Comparison of ENCODE assay signal across 14 cellular contexts in the genomic region with DNA sequence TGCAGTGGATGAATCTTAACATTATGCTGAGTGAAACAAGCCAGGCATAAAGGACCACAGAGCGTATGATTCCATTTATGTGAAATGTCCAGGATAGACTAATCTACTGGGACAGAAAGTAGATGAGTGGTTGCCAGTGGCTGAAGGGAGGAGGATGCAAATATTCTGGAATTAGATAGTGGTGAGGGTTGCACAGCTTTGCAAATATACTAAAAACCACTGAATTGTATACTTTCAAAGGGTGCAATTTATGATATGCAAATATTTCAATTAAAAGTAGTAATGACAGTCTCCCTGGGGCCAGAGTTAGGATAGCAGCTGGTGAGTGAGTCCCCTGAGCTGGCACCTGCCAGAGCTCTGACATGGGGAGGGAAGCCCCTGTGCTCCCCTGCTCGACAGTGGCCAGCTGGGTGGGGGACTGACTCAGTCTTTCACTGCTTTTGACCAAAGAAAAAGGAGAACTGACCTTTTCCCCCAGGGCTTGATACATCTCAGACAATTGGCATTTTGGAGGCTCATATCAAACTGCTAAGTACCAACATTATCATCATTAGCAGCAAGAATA.
A peak's percentile ranks its signal among the peaks of the same experiment; 100 is the strongest.
DNase-seq lines count a peak whose midpoint lies in the region; ATAC-seq and TF ChIP-seq lines count a peak whose summit lies in the region.
"Had no signal": no experiment of that assay in that cellular context is flagged by ENCODE, and none has a peak within 500 bp of the region (broad histone marks: within the 10 kb centered on the region; RNA-seq: fewer than 3 reads in every experiment).

No MANE protein-coding gene starts in this region.

- H3K9me3 ChIP-seq in Loucy (ENCODE audit: insufficient read depth, low read depth, low read length) (no peaks in the 10 kb centered on the region), skeletal muscle tissue (ENCODE audit: control insufficient read depth in 3 of 3, low read length in 3 of 3) (no peaks in the 10 kb centered on the region)
- H3K9me3 ChIP-seq: Caco-2 had no signal

- H3K27me3 ChIP-seq in Loucy (ENCODE audit: insufficient read depth, low read length, poor library complexity, severe bottlenecking): no peaks in the 10 kb centered on the region
- H3K27me3 ChIP-seq in skeletal muscle tissue (ENCODE audit: control insufficient read depth in 3 of 3, insufficient read depth in 3 of 3, low read length in 3 of 3): no peaks in the 10 kb centered on the region

- ATAC-seq in left cardiac atrium: no peak
- ATAC-seq in HG03097 (IDR thresholded peaks at IDR 0.05; ENCODE audit: low FRiP score, unreplicated experiment): no peak

- H3K4me2 ChIP-seq in Loucy (ENCODE audit: low read depth, low read length, poor library complexity, severe bottlenecking): no peak overlapping the region

- no peak overlapping the region for H2AFZ ChIP-seq in Loucy (ENCODE audit: low read length)

- H3K9me2 ChIP-seq in Loucy (replicated peaks; ENCODE audit: low read depth, low read length): no peaks in the 10 kb centered on the region

- DNase-seq in cardiac septum (ENCODE audit: low spot score) (peak; percentile 58), left cardiac atrium (no peak), coronary artery (ENCODE audit: low spot score) (peak; percentile 41), posterior cingulate gyrus (no peak), LoVo (ENCODE audit: low spot score) (no peak)
- DNase-seq: H9, NCI-H1048, NCI-H446, NCI-H82 had no signal

- H3K4me3 ChIP-seq in Loucy (ENCODE audit: low read length, poor library complexity, severe bottlenecking) (no peak overlapping the region), coronary artery (no peak overlapping the region), skeletal muscle tissue (ENCODE audit: low read length in 3 of 3) (peak overlapping the region in 2 of 3 donors; percentile 42 to 80)

- H3K36me3 ChIP-seq in Loucy (ENCODE audit: insufficient read depth, low read length): no peaks in the 10 kb centered on the region
- H3K36me3 ChIP-seq in skeletal muscle tissue (ENCODE audit: control insufficient read depth in 3 of 3, insufficient read depth in 3 of 3, low read length in 3 of 3): peaks cover 45 to 55% (median 55%) of the 10 kb centered on the region in 3 donors

- TF ChIP-seq CTCF in Loucy (conservative IDR thresholded peaks at IDR 0.05; ENCODE audit: low read length) (no peak), coronary artery (IDR thresholded peaks at IDR 0.05) (no peak)

- peak overlapping the region; percentile 10 for H3K9ac ChIP-seq in Loucy (ENCODE audit: low read depth, low read length, poor library complexity, severe bottlenecking)
- peak overlapping the region; percentile 8 to 97 (median 35) for H3K9ac ChIP-seq in skeletal muscle tissue (ENCODE audit: low read depth in 1 of 3, low read length in 3 of 3)

- intact Hi-C loops in cardiac septum (cut with DNase I) (no loop called here), left cardiac atrium (cut with DNase I) (no loop called here), posterior cingulate gyrus (cut with DNase I) (no loop called here)

- peaks cover 22% of the 10 kb centered on the region for H3K4me1 ChIP-seq in Loucy (ENCODE audit: insufficient read depth, low read length, poor library complexity, severe bottlenecking)
- H3K4me1 ChIP-seq in skeletal muscle tissue (ENCODE audit: control insufficient read depth in 3 of 3, insufficient read depth in 3 of 3, low read length in 3 of 3): peaks cover 49 to 52% (median 52%) of the 10 kb centered on the region in 3 donors
- H3K4me1 ChIP-seq: Caco-2 had no signal

- no peaks in the 10 kb centered on the region for H4K20me1 ChIP-seq in Loucy (ENCODE audit: insufficient read depth, low read length, poor library complexity, severe bottlenecking)

- H3K79me2 ChIP-seq in Loucy (ENCODE audit: insufficient read depth, low read length): no peaks in the 10 kb centered on the region

- H3K27ac ChIP-seq in coronary artery: no peak overlapping the region
- H3K27ac ChIP-seq in skeletal muscle tissue (ENCODE audit: low read depth, low read length): peak overlapping the region; percentile 42
- H3K27ac ChIP-seq: C4-2B had no signal

- H3F3A ChIP-seq in Loucy (ENCODE audit: low read depth): no peaks in the 10 kb centered on the region

Comparison
In these comparisons a context has a peak if more than half of its experiments do, and no peak if none do; other contexts are left out.
1. DNase-seq: peak in cardiac septum (single experiment) and coronary artery (single experiment); none in left cardiac atrium (single experiment), posterior cingulate gyrus (0 of 10) and LoVo (single experiment).
2. H3K4me3 ChIP-seq: peak in skeletal muscle tissue (2 of 3); none in Loucy (single experiment) and coronary artery (single experiment).